In genomic region chr19:55693336-55693974, GRCh38 we compare ENCODE assay signal across 27 cellular contexts. TPM values are rescaled to one million over a fixed set of nuclear protein-coding genes. Genes with fewer than 3 reads are reported as not detected.
"Had no signal": no experiment of that assay in that cellular context is flagged by ENCODE, and none has a peak within 500 bp of the region (broad histone marks: within the 10 kb centered on the region; RNA-seq: fewer than 3 reads in every experiment).

No MANE protein-coding gene starts in this region.

- H3K27ac Mint-ChIP-seq: activated CD4-positive, alpha-beta T cell treated with anti-CD3 and anti-CD28 coated beads for 36 hours; activated CD8-positive, alpha-beta memory T cell treated with anti-CD3 and anti-CD28 coated beads, Interleukin-2, amount 10 ng/mL, durations not matched to agents 7 days and 5 days; activated naive CD4-positive, alpha-beta T cell treated with anti-CD3 and anti-CD28 coated beads for 36 hours; activated T-helper 17 cell treated with anti-CD3 and anti-CD28 coated beads, Interleukin-2, amount 50 U/mL, for 72 hours; immature natural killer cell; nephron progenitor cell; T-helper 2 cell treated with Interferon-gamma antibody and Interleukin-4, amounts not matched to agents 5 μg/mL and 100 μg/mL, for 36 hours; WTC11 had no signal

- H3K27ac ChIP-seq: gastrocnemius medialis, heart left ventricle, skin epidermis, thoracic aorta, upper lobe of left lung had no signal

- H3K4me1 ChIP-seq: gastrocnemius medialis, upper lobe of left lung had no signal

- H3K9me3 Mint-ChIP-seq: activated naive CD4-positive, alpha-beta T cell treated with anti-CD3 and anti-CD28 coated beads for 36 hours; activated T-helper 17 cell treated with anti-CD3 and anti-CD28 coated beads, Interleukin-2, amount 50 U/mL, for 72 hours; immature natural killer cell; nephron progenitor cell; stimulated activated naive B cell treated with anti-CD40 and anti-IgM and Interleukin-4, amounts not matched to agents 10 μg/mL and 1 μg/mL and 100 μg/mL, for 72 hours; T-helper 2 cell treated with Interferon-gamma antibody and Interleukin-4, amounts not matched to agents 5 μg/mL and 100 μg/mL, for 36 hours; WTC11 had no signal

- H3K27me3 ChIP-seq: gastrocnemius medialis, heart left ventricle, upper lobe of left lung had no signal

- H3K4me1 Mint-ChIP-seq: activated CD4-positive, alpha-beta T cell treated with anti-CD3 and anti-CD28 coated beads for 36 hours; activated CD8-positive, alpha-beta memory T cell treated with anti-CD3 and anti-CD28 coated beads, Interleukin-2, amount 10 ng/mL, durations not matched to agents 7 days and 5 days; activated T-helper 17 cell treated with anti-CD3 and anti-CD28 coated beads, Interleukin-2, amount 50 U/mL, for 72 hours; immature natural killer cell; WTC11 had no signal

- H3K4me3 Mint-ChIP-seq: activated CD4-positive, alpha-beta T cell treated with anti-CD3 and anti-CD28 coated beads for 36 hours; activated CD8-positive, alpha-beta memory T cell treated with anti-CD3 and anti-CD28 coated beads, Interleukin-2, amount 10 ng/mL, durations not matched to agents 7 days and 5 days; activated naive CD4-positive, alpha-beta T cell treated with anti-CD3 and anti-CD28 coated beads for 36 hours; activated T-helper 17 cell treated with anti-CD3 and anti-CD28 coated beads, Interleukin-2, amount 50 U/mL, for 72 hours; immature natural killer cell; nephron progenitor cell; stimulated activated naive B cell treated with anti-CD40 and anti-IgM and Interleukin-4, amounts not matched to agents 10 μg/mL and 1 μg/mL and 100 μg/mL, for 72 hours; T-helper 2 cell treated with Interferon-gamma antibody and Interleukin-4, amounts not matched to agents 5 μg/mL and 100 μg/mL, for 36 hours; WTC11 had no signal

- H3K27me3 Mint-ChIP-seq: activated CD4-positive, alpha-beta T cell treated with anti-CD3 and anti-CD28 coated beads for 36 hours; activated CD8-positive, alpha-beta memory T cell treated with anti-CD3 and anti-CD28 coated beads, Interleukin-2, amount 10 ng/mL, durations not matched to agents 7 days and 5 days; activated T-helper 17 cell treated with anti-CD3 and anti-CD28 coated beads, Interleukin-2, amount 50 U/mL, for 72 hours; stimulated activated naive B cell treated with anti-CD40 and anti-IgM and Interleukin-4, amounts not matched to agents 10 μg/mL and 1 μg/mL and 100 μg/mL, for 72 hours had no signal

- DNase-seq: activated CD4-positive, alpha-beta T cell treated with anti-CD3 and anti-CD28 coated beads for 36 hours; activated CD4-positive, alpha-beta T cell treated with anti-CD3 and anti-CD28 coated beads, Interleukin-2, amount 50 U/mL, for 48 hours; activated CD8-positive, alpha-beta memory T cell treated with anti-CD3 and anti-CD28 coated beads, Interleukin-2, amount 10 ng/mL, durations not matched to agents 7 days and 5 days; activated naive CD4-positive, alpha-beta T cell treated with anti-CD3 and anti-CD28 coated beads for 36 hours; activated T-cell treated with anti-CD3 and anti-CD28 coated beads, Interleukin-2, amount 50 U/mL, for 1 hour; cerebellar nuclear complex; effector CD8-positive, alpha-beta T cell; gastrocnemius medialis; immature natural killer cell; midbrain; nephron progenitor cell; stimulated activated CD4-positive, alpha-beta T cell treated with anti-CD3 and anti-CD28 coated beads, Interleukin-4, amount 100 ng/mL, for 24 hours; stimulated activated naive B cell treated with anti-CD40 and anti-IgM and Interleukin-4, amounts not matched to agents 10 μg/mL and 1 μg/mL and 100 μg/mL, for 72 hours; SW 1271 had no signal

- FAIRE-seq: TTC549 had no signal

- H3K4me3 ChIP-seq: gastrocnemius medialis, heart left ventricle, skin epidermis, thoracic aorta, upper lobe of left lung had no signal

- H3K9me3 ChIP-seq: gastrocnemius medialis, heart left ventricle, thoracic aorta, upper lobe of left lung had no signal

- ATAC-seq: activated CD4-positive, alpha-beta T cell treated with anti-CD3 and anti-CD28 coated beads for 36 hours; activated CD8-positive, alpha-beta memory T cell treated with anti-CD3 and anti-CD28 coated beads, Interleukin-2, amount 10 ng/mL, durations not matched to agents 7 days and 5 days; activated T-helper 17 cell treated with anti-CD3 and anti-CD28 coated beads, Interleukin-2, amount 50 U/mL, for 72 hours; esophagus mucosa; gastrocnemius medialis; heart left ventricle; stimulated activated naive B cell treated with anti-CD40 and anti-IgM and Interleukin-4, amounts not matched to agents 10 μg/mL and 1 μg/mL and 100 μg/mL, for 72 hours had no signal

RNA-seq across cellular contexts. Expression of gene NLRP9, which starts 44.7 kb away (rescaled TPM):
- total RNA-seq: activated CD4-positive, alpha-beta T cell treated with anti-CD3 and anti-CD28 coated beads for 36 hours; activated CD8-positive, alpha-beta memory T cell treated with anti-CD3 and anti-CD28 coated beads, Interleukin-2, amount 10 ng/mL, durations not matched to agents 7 days and 5 days; activated naive CD4-positive, alpha-beta T cell treated with anti-CD3 and anti-CD28 coated beads for 36 hours; activated T-helper 17 cell treated with anti-CD3 and anti-CD28 coated beads, Interleukin-2, amount 50 U/mL, for 72 hours; aorta; esophagus mucosa; gastrocnemius medialis; heart left ventricle; lung microvascular endothelial cell; myocyte; SK-MEL-5; thoracic aorta; upper lobe of left lung; WTC11 had no signal
- polyA plus RNA-seq: aorta, heart left ventricle, immature natural killer cell had no signal
